ENCODE assay signal across 26 cellular contexts in the genomic region with DNA sequence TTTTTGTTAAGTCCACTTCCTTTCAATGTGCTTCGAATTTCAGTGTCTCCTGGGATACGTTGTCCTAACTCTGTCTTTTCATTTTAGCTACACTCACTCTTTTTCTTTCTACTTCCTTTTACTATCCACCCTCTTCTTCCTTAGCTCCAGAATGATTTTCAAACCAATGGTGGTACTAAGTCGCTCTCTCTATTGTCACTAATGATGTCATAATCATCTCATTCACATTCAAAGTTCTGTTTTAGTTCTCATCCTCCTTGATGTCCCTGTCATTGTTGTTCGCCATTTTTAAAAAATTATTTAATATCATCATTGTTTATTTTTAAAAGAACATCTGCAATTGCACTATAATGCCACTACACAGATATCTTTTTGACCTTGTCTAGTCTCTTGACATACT. TPM values are rescaled to one million over a fixed set of nuclear protein-coding genes. Genes with fewer than 3 reads are reported as not detected.
"Had no signal": no experiment of that assay in that cellular context is flagged by ENCODE, and none has a peak within 500 bp of the region (broad histone marks: within the 10 kb centered on the region; RNA-seq: fewer than 3 reads in every experiment).

No MANE protein-coding gene starts in this region.

- FAIRE-seq: HTR-8/SVneo, RCC 7860 had no signal

- H3K27me3 ChIP-seq: MG63, SJSA1 had no signal

- H3K4me3 ChIP-seq: MG63, SJSA1, SK-N-MC had no signal

- DNase-seq: Karpas-422; KG1; MG63; NCI-H1092 treated with DMSO at 0.1 percent for 48 hours; NCI-H1436; NCI-H187; NCI-H2029; NCI-H2081 treated with DMSO at 0.1 percent for 48 hours; NCI-H2171; NCI-H226; NCI-H446; NCI-H510A; NCI-H524 treated with DMSO at 0.1 percent for 48 hours; NCI-H69; NCI-H774; NK-92 treated with Interleukin-12 subunit alpha and Interleukin-12 subunit beta, amount 100 ng/mL, for 24 hours; Right ventricle myocardium superior; RPMI8226; SIG-M5 had no signal

- H3K9me3 ChIP-seq: SJSA1 had no signal

- H3K27ac ChIP-seq: HL-60, SJSA1, SK-N-MC had no signal

- H3K36me3 ChIP-seq: MG63, SJSA1 had no signal

RNA-seq across cellular contexts. Expression of a gene that starts 47.3 kb away (rescaled TPM):
- total RNA-seq: OCI-LY7; T-helper 1 cell treated with Interleukin-12 subunit alpha and Interleukin-12 subunit beta and Interleukin-4 antibody, amounts not matched to agents 30 ng/mL and 1 ng/mL, for 36 hours had no signal
